1 cellular context compared by ENCODE assay signal in the genomic region with DNA sequence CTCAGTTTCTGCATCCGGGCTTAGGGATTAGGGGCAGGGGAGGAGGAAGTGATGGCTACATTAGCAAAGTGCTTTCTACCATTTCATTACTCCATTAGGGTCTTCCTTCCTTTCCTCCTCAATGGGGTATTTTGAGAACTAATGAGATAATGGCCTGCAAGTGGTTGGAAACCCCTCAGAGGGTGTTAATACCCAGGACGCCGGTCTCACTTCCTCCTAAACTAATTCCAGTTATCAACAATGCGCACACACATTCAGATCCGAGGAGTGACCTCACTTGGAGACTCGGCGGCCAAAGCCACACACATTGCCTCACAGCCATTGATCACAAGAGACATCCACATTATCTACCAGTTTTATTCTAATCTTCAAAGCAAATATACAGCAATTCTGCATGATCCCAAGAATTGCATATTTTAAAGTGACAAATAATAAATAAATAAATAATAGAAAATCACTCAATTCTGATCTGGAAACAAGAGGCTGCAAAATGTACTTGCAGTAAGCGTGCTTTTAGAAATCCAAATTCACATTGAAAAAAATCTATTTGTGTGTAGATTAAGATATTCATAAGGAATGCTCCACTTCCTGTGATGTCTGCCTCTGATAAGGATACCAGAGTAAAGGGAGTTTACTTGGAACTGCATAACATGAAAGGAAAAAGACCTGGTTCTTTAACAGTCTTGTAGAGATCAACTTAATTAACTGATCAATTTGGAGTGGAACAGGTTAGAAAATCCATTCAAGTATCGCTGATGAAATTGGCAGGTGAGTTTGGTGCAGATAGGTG.
TF ChIP-seq lines count a peak whose summit lies in the region.

No MANE protein-coding gene starts in this region.

TF ChIP-seq in GM12891, 5 proteins besides CTCF, POLR2A, EP300 and RAD21:
- TF ChIP-seq TAF1 (IDR thresholded peaks at IDR 0.05; ENCODE audit: low read depth, low read length): no peak
- no peak for TF ChIP-seq POLR2AphosphoS5 (IDR thresholded peaks at IDR 0.05; ENCODE audit: low read depth, low read length)
- no peak for TF ChIP-seq SPI1 (IDR thresholded peaks at IDR 0.05; ENCODE audit: low read depth, low read length)
- no peak for TF ChIP-seq POU2F2 (IDR thresholded peaks at IDR 0.05; ENCODE audit: low read depth, low read length)
- no peak for TF ChIP-seq PAX5 (IDR thresholded peaks at IDR 0.05; ENCODE audit: insufficient read depth, low read length, severe bottlenecking)
